ENCODE assay signal across 10 cellular contexts in genomic region chr4:188781655-188782054, GRCh38.
A peak's percentile ranks its signal among the peaks of the same experiment; 100 is the strongest.
DNase-seq lines count a peak whose midpoint lies in the region; TF ChIP-seq lines count a peak whose summit lies in the region.
"Had no signal": no experiment of that assay in that cellular context is flagged by ENCODE, and none has a peak within 500 bp of the region (broad histone marks: within the 10 kb centered on the region; RNA-seq: fewer than 3 reads in every experiment).

No MANE protein-coding gene starts in this region.

- no peak overlapping the region for H3K4me2 ChIP-seq in Loucy (ENCODE audit: low read depth, low read length, poor library complexity, severe bottlenecking)

- H3K4me3 ChIP-seq in Loucy (ENCODE audit: low read length, poor library complexity, severe bottlenecking), result no peak overlapping the region
- no peak overlapping the region for H3K4me3 ChIP-seq in cardiac fibroblast (replicated peaks in 1 of 2; ENCODE audit: low read depth in 2 of 2, low read length in 2 of 2)
- H3K4me3 ChIP-seq: skin epidermis had no signal

- H3K9me2 ChIP-seq in Loucy (replicated peaks; ENCODE audit: low read depth, low read length), result no peaks in the 10 kb centered on the region

- H3K9me3 ChIP-seq in Loucy (ENCODE audit: insufficient read depth, low read depth, low read length), result peaks cover 6% of the 10 kb centered on the region; the same call in 1 of the 2 replicates

- H4K20me1 ChIP-seq in Loucy (ENCODE audit: insufficient read depth, low read length, poor library complexity, severe bottlenecking), result no peaks in the 10 kb centered on the region

- no peak overlapping the region for H3K9ac ChIP-seq in Loucy (ENCODE audit: low read depth, low read length, poor library complexity, severe bottlenecking)

- peak; percentile 42 for TF ChIP-seq CTCF in Loucy (conservative IDR thresholded peaks at IDR 0.05; ENCODE audit: low read length)
- TF ChIP-seq CTCF in cardiac fibroblast (IDR thresholded peaks at IDR 0.05; ENCODE audit: low read depth, low read length), result peak; percentile 43

- H3K27me3 ChIP-seq in Loucy (ENCODE audit: insufficient read depth, low read length, poor library complexity, severe bottlenecking), result no peaks in the 10 kb centered on the region

- peak; percentile 13 for DNase-seq in COLO829 (ENCODE audit: low spot score)
- peak in 1 of 2 donors; percentile 41 for DNase-seq in cardiac fibroblast (ENCODE audit: low read depth in 2 of 2)
- peak; percentile 18 for DNase-seq in myocyte (ENCODE audit: low read depth)
- no peak for DNase-seq in NCI-H226
- no peak for DNase-seq in GOT3 (lab: John Stamatoyannopoulos, UW)
- DNase-seq in NCI-H2029 treated with DMSO at 0.1 percent for 48 hours (lab: John Stamatoyannopoulos, UW), result no peak
- DNase-seq in NCI-H345 (lab: John Stamatoyannopoulos, UW), result no peak
- DNase-seq: NCI-H2171 had no signal

- no peaks in the 10 kb centered on the region for H3K79me2 ChIP-seq in Loucy (ENCODE audit: insufficient read depth, low read length)

- H3K4me1 ChIP-seq in Loucy (ENCODE audit: insufficient read depth, low read length, poor library complexity, severe bottlenecking), result no peaks in the 10 kb centered on the region

- no peaks in the 10 kb centered on the region for H3F3A ChIP-seq in Loucy (ENCODE audit: low read depth)

- no peaks in the 10 kb centered on the region for H3K36me3 ChIP-seq in Loucy (ENCODE audit: insufficient read depth, low read length)

- no peak overlapping the region for H2AFZ ChIP-seq in Loucy (ENCODE audit: low read length)

Comparison
In these comparisons a context has a peak if more than half of its experiments do, and no peak if none do; other contexts are left out.
1. DNase-seq: peak in COLO829 (single experiment) and myocyte (single experiment); none in NCI-H226 (single experiment), GOT3 (single experiment), NCI-H2029 treated with DMSO at 0.1 percent for 48 hours (single experiment) and NCI-H345 (single experiment).